ENCODE assay signal across 8 cellular contexts in genomic region chr15:99015677-99016568, GRCh38. TPM values are rescaled to one million over a fixed set of nuclear protein-coding genes. Genes with fewer than 3 reads are reported as not detected.
DNase-seq lines count a peak whose midpoint lies in the region; ATAC-seq lines count a peak whose summit lies in the region.

No MANE protein-coding gene starts in this region.

- H3K4me1 ChIP-seq in BLaER1 (peaks cover 9% of the 10 kb centered on the region), HUES48 (ENCODE audit: control insufficient read depth, insufficient read depth, low read length) (peaks cover 22% of the 10 kb centered on the region), duodenal mucosa (ENCODE audit: control insufficient read depth in 1 of 2, insufficient read depth in 2 of 2, low read length in 2 of 2) (peaks cover 0 to 7% of the 10 kb centered on the region in 2 donors), muscle layer of duodenum (ENCODE audit: control insufficient read depth in 1 of 2, insufficient read depth in 2 of 2, low read length in 2 of 2) (peaks cover 0 to 6% of the 10 kb centered on the region in 2 donors)

- H3K9me3 ChIP-seq in BLaER1 (no peaks in the 10 kb centered on the region), HUES48 (ENCODE audit: control insufficient read depth, insufficient read depth, low read length) (no peaks in the 10 kb centered on the region), duodenal mucosa (ENCODE audit: control insufficient read depth in 1 of 2, low read length in 2 of 2) (no peaks in the 10 kb centered on the region), muscle layer of duodenum (ENCODE audit: control insufficient read depth in 1 of 2, low read length in 2 of 2) (no peaks in the 10 kb centered on the region)

- H3K4me3 ChIP-seq in BLaER1 (peak overlapping the region; percentile 82), HUES48 (ENCODE audit: low read depth, low read length) (peak overlapping the region; percentile 83), duodenal mucosa (ENCODE audit: low read depth in 1 of 2, low read length in 2 of 2) (peak overlapping the region; percentile 66 to 67), muscle layer of duodenum (ENCODE audit: low read depth in 1 of 2, low read length in 2 of 2) (peak overlapping the region; percentile 44 to 68)

- peaks cover 11% of the 10 kb centered on the region for H3K27me3 ChIP-seq in BLaER1
- peaks cover 13% of the 10 kb centered on the region for H3K27me3 ChIP-seq in HUES48 (ENCODE audit: control insufficient read depth, insufficient read depth, low read length)
- H3K27me3 ChIP-seq in duodenal mucosa (ENCODE audit: control insufficient read depth in 1 of 2, insufficient read depth in 2 of 2, low read length in 2 of 2), result no peaks in the 10 kb centered on the region
- H3K27me3 ChIP-seq in muscle layer of duodenum (ENCODE audit: low read depth, low read length), result no peaks in the 10 kb centered on the region

- no peaks in the 10 kb centered on the region for H4K20me1 ChIP-seq in BLaER1

- H3K36me3 ChIP-seq in BLaER1 (no peaks in the 10 kb centered on the region), HUES48 (ENCODE audit: control insufficient read depth, insufficient read depth, low read length) (no peaks in the 10 kb centered on the region), duodenal mucosa (ENCODE audit: control insufficient read depth in 1 of 2, insufficient read depth in 2 of 2, low read length in 2 of 2) (no peaks in the 10 kb centered on the region), muscle layer of duodenum (ENCODE audit: control insufficient read depth in 1 of 2, insufficient read depth in 2 of 2, low read length in 2 of 2) (no peaks in the 10 kb centered on the region)

- peak overlapping the region; percentile 82 for H3K9ac ChIP-seq in BLaER1
- peak overlapping the region; percentile 76 for H3K9ac ChIP-seq in HUES48 (ENCODE audit: low read depth, low read length)
- H3K9ac ChIP-seq in duodenal mucosa (ENCODE audit: low read depth in 1 of 2, low read length in 2 of 2), result no peak overlapping the region

- no peak for DNase-seq in SK-N-DZ (ENCODE audit: low spot score)
- no peak for DNase-seq in NCI-H82 (lab: John Stamatoyannopoulos, UW)

- ATAC-seq in GM21717 (IDR thresholded peaks at IDR 0.05; ENCODE audit: unreplicated experiment) (no peak), GM21619 (IDR thresholded peaks at IDR 0.05; ENCODE audit: unreplicated experiment) (no peak)

- peak overlapping the region; percentile 99 for H3K4me2 ChIP-seq in BLaER1

- H3K27ac ChIP-seq in BLaER1 (peak overlapping the region; percentile 83; the same call in 1 of the 2 replicates), HUES48 (ENCODE audit: low read depth, low read length) (peak overlapping the region; percentile 86), duodenal mucosa (ENCODE audit: low read depth, low read length) (no peak overlapping the region), muscle layer of duodenum (ENCODE audit: low read length) (no peak overlapping the region)

RNA-seq across cellular contexts. Expression of gene PGPEP1L, which starts 8.3 kb away (rescaled TPM):
- not detected in 2 replicates for polyA plus RNA-seq in SK-N-DZ (2014; cell fraction: cytosol; rRNA removed)
- not detected in 2 replicates for polyA plus RNA-seq in SK-N-DZ (2014; cell fraction: nucleus; rRNA removed)

Comparison
In these comparisons a context has a peak if more than half of its experiments do, and no peak if none do; other contexts are left out.
1. H3K27ac ChIP-seq: peak in BLaER1 (single experiment) and HUES48 (single experiment); none in duodenal mucosa (single experiment) and muscle layer of duodenum (single experiment).
2. H3K9ac ChIP-seq: peak in BLaER1 (single experiment) and HUES48 (single experiment); none in duodenal mucosa (0 of 2).
3. Peak in every context shown above with its lines, with median percentiles within 50 percentile points of each other: H3K4me3 ChIP-seq.